25 cellular contexts compared by ENCODE assay signal in genomic region chr15:88661041-88661765, GRCh38. TPM values are rescaled to one million over a fixed set of nuclear protein-coding genes. Genes with fewer than 3 reads are reported as not detected.
DNase-seq lines count a peak whose midpoint lies in the region; ATAC-seq and TF ChIP-seq lines count a peak whose summit lies in the region.
"Had no signal": no experiment of that assay in that cellular context is flagged by ENCODE, and none has a peak within 500 bp of the region (broad histone marks: within the 10 kb centered on the region; RNA-seq: fewer than 3 reads in every experiment).

No MANE protein-coding gene starts in this region.

- TF ChIP-seq POLR2A in tibial nerve (IDR thresholded peaks at IDR 0.05), result no peak

- no peak for DNase-seq in activated T-cell treated with anti-CD3 and anti-CD28 coated beads, Interleukin-2, amount 50 U/mL, for 72 hours
- DNase-seq in activated T-cell treated with anti-CD3 and anti-CD28 coated beads, Interleukin-2, amount 50 U/mL, for 4 hours, result no peak
- DNase-seq in HFFc6, result peak; percentile 38
- DNase-seq in fibroblast of gingiva (ENCODE audit: low read depth), result peak; percentile 77
- no peak for DNase-seq in tibial nerve (ENCODE audit: low spot score in 2 of 2)
- DNase-seq in neural progenitor cell (ENCODE audit: low spot score), result no peak
- DNase-seq in SIG-M5 (lab: John Stamatoyannopoulos, UW), result no peak
- DNase-seq: activated naive CD8-positive, alpha-beta T cell treated with anti-CD3 and anti-CD28 coated beads, Interleukin-2, amount 10 ng/mL, durations not matched to agents 7 days and 5 days; brain microvascular endothelial cell; cortex of kidney; naive B cell; NCI-H1105 treated with DMSO at 0.1 percent for 48 hours; NCI-H510A; RPMI8226; substantia nigra; T-helper 9 cell; uterus had no signal

- no peak for ATAC-seq in activated T-cell treated with anti-CD3 and anti-CD28 coated beads, Interleukin-2, amount 50 U/mL, for 72 hours (replicated peaks in 1 of 2)
- no peak for ATAC-seq in activated T-cell treated with anti-CD3 and anti-CD28 coated beads, Interleukin-2, amount 50 U/mL, for 4 hours
- ATAC-seq: A549, GM23338, SK-N-SH treated with all-trans-retinoic acid at 6 μM for 48 hours had no signal

- H3K9me3 Mint-ChIP-seq in activated T-cell treated with anti-CD3 and anti-CD28 coated beads, Interleukin-2, amount 50 U/mL, for 72 hours, result no peaks in the 10 kb centered on the region
- no peaks in the 10 kb centered on the region for H3K9me3 Mint-ChIP-seq in activated T-cell treated with anti-CD3 and anti-CD28 coated beads, Interleukin-2, amount 50 U/mL, for 4 hours
- H3K9me3 Mint-ChIP-seq in HFFc6 (no peaks in the 10 kb centered on the region), neural progenitor cell (peaks cover 1% of the 10 kb centered on the region)
- H3K9me3 Mint-ChIP-seq: activated naive CD8-positive, alpha-beta T cell treated with anti-CD3 and anti-CD28 coated beads, Interleukin-2, amount 10 ng/mL, durations not matched to agents 7 days and 5 days; GM23338; memory B cell; naive B cell had no signal

- peaks cover 52% of the 10 kb centered on the region for H3K4me1 Mint-ChIP-seq in activated T-cell treated with anti-CD3 and anti-CD28 coated beads, Interleukin-2, amount 50 U/mL, for 72 hours (ENCODE audit: low read depth)
- peaks cover 52% of the 10 kb centered on the region for H3K4me1 Mint-ChIP-seq in activated T-cell treated with anti-CD3 and anti-CD28 coated beads, Interleukin-2, amount 50 U/mL, for 4 hours (ENCODE audit: low read depth)
- peaks cover 53% of the 10 kb centered on the region for H3K4me1 Mint-ChIP-seq in HFFc6 (ENCODE audit: low read depth)
- peaks cover 4% of the 10 kb centered on the region for H3K4me1 Mint-ChIP-seq in neural progenitor cell

- H3K79me2 ChIP-seq in neural progenitor cell (ENCODE audit: low read depth), result no peaks in the 10 kb centered on the region

- TF ChIP-seq EP300 in tibial nerve (IDR thresholded peaks at IDR 0.05), result no peak

- H3K4me3 ChIP-seq in skeletal muscle satellite cell (ENCODE audit: low read length) (no peak overlapping the region), tibial nerve (no peak overlapping the region), neural progenitor cell (no peak overlapping the region)
- H3K4me3 ChIP-seq: A549, GM23338, uterus had no signal

- no peaks in the 10 kb centered on the region for H4K20me1 ChIP-seq in neural progenitor cell (ENCODE audit: low read depth)

- no peak for TF ChIP-seq CTCF in HFFc6 (IDR thresholded peaks at IDR 0.05)
- TF ChIP-seq CTCF in tibial nerve (IDR thresholded peaks at IDR 0.05), result no peak
- TF ChIP-seq CTCF in neural progenitor cell (IDR thresholded peaks at IDR 0.05), result no peak

- no peak overlapping the region for H2AFZ ChIP-seq in neural progenitor cell (replicated peaks)
- H2AFZ ChIP-seq: GM23338 had no signal

- H3K36me3 ChIP-seq in skeletal muscle satellite cell (ENCODE audit: insufficient read depth, low read length) (no peaks in the 10 kb centered on the region), tibial nerve (no peaks in the 10 kb centered on the region), neural progenitor cell (no peaks in the 10 kb centered on the region)
- H3K36me3 ChIP-seq: brain microvascular endothelial cell, uterus had no signal

- H3K4me3 Mint-ChIP-seq in activated T-cell treated with anti-CD3 and anti-CD28 coated beads, Interleukin-2, amount 50 U/mL, for 72 hours, result no peak overlapping the region
- no peak overlapping the region for H3K4me3 Mint-ChIP-seq in activated T-cell treated with anti-CD3 and anti-CD28 coated beads, Interleukin-2, amount 50 U/mL, for 4 hours
- no peak overlapping the region for H3K4me3 Mint-ChIP-seq in HFFc6
- no peak overlapping the region for H3K4me3 Mint-ChIP-seq in neural progenitor cell
- H3K4me3 Mint-ChIP-seq: activated naive CD8-positive, alpha-beta T cell treated with anti-CD3 and anti-CD28 coated beads, Interleukin-2, amount 10 ng/mL, durations not matched to agents 7 days and 5 days; GM23338; memory B cell; naive B cell had no signal

- H3K4me2 ChIP-seq in skeletal muscle satellite cell (ENCODE audit: low read length) (no peak overlapping the region), neural progenitor cell (no peak overlapping the region)
- H3K4me2 ChIP-seq: A549, GM23338 had no signal

- H3K9ac ChIP-seq in skeletal muscle satellite cell (ENCODE audit: low read depth, low read length) (peak overlapping the region; percentile 30), neural progenitor cell (no peak overlapping the region)

- H3K4me1 ChIP-seq in skeletal muscle satellite cell (ENCODE audit: control insufficient read depth, insufficient read depth, low read length), result peaks cover 36% of the 10 kb centered on the region
- peaks cover 0 to 29% (median 3%) of the 10 kb centered on the region in 4 donors for H3K4me1 ChIP-seq in tibial nerve
- H3K4me1 ChIP-seq in neural progenitor cell, result no peaks in the 10 kb centered on the region
- H3K4me1 ChIP-seq: A549, uterus had no signal

- peak overlapping the region; percentile 36 for H3K27ac Mint-ChIP-seq in activated T-cell treated with anti-CD3 and anti-CD28 coated beads, Interleukin-2, amount 50 U/mL, for 72 hours
- H3K27ac Mint-ChIP-seq in HFFc6 (peak overlapping the region; percentile 53), neural progenitor cell (no peak overlapping the region)
- H3K27ac Mint-ChIP-seq: activated naive CD8-positive, alpha-beta T cell treated with anti-CD3 and anti-CD28 coated beads, Interleukin-2, amount 10 ng/mL, durations not matched to agents 7 days and 5 days; GM23338; memory B cell had no signal

- H3K27me3 ChIP-seq in skeletal muscle satellite cell (ENCODE audit: control insufficient read depth, insufficient read depth, low read length), result no peaks in the 10 kb centered on the region
- no peaks in the 10 kb centered on the region for H3K27me3 ChIP-seq in tibial nerve
- H3K27me3 ChIP-seq in neural progenitor cell, result no peaks in the 10 kb centered on the region
- H3K27me3 ChIP-seq: brain microvascular endothelial cell had no signal

- H3K36me3 Mint-ChIP-seq in activated T-cell treated with anti-CD3 and anti-CD28 coated beads, Interleukin-2, amount 50 U/mL, for 72 hours (ENCODE audit: insufficient read depth in 2 of 2), result no peaks in the 10 kb centered on the region
- H3K36me3 Mint-ChIP-seq in activated T-cell treated with anti-CD3 and anti-CD28 coated beads, Interleukin-2, amount 50 U/mL, for 4 hours (ENCODE audit: insufficient read depth), result no peaks in the 10 kb centered on the region
- H3K36me3 Mint-ChIP-seq in HFFc6 (ENCODE audit: low read depth) (no peaks in the 10 kb centered on the region), neural progenitor cell (no peaks in the 10 kb centered on the region)
- H3K36me3 Mint-ChIP-seq: naive B cell had no signal

- no peaks in the 10 kb centered on the region for H3F3A ChIP-seq in neural progenitor cell (ENCODE audit: low read depth)

- H3K27me3 Mint-ChIP-seq in activated T-cell treated with anti-CD3 and anti-CD28 coated beads, Interleukin-2, amount 50 U/mL, for 72 hours (ENCODE audit: low read depth), result no peaks in the 10 kb centered on the region
- H3K27me3 Mint-ChIP-seq in activated T-cell treated with anti-CD3 and anti-CD28 coated beads, Interleukin-2, amount 50 U/mL, for 4 hours (ENCODE audit: low read depth), result no peaks in the 10 kb centered on the region
- H3K27me3 Mint-ChIP-seq in HFFc6 (ENCODE audit: insufficient read depth) (no peaks in the 10 kb centered on the region), neural progenitor cell (ENCODE audit: insufficient read depth, low read depth) (peaks cover 3% of the 10 kb centered on the region)
- H3K27me3 Mint-ChIP-seq: activated naive CD8-positive, alpha-beta T cell treated with anti-CD3 and anti-CD28 coated beads, Interleukin-2, amount 10 ng/mL, durations not matched to agents 7 days and 5 days; memory B cell; naive B cell had no signal

- H3K9me3 ChIP-seq in skeletal muscle satellite cell (replicated peaks; ENCODE audit: low read length), result no peaks in the 10 kb centered on the region
- H3K9me3 ChIP-seq in tibial nerve, result no peaks in the 10 kb centered on the region
- H3K9me3 ChIP-seq in neural progenitor cell (ENCODE audit: low read depth), result no peaks in the 10 kb centered on the region
- H3K9me3 ChIP-seq: A549, uterus had no signal

- H3K27ac ChIP-seq in tibial nerve (no peak overlapping the region), neural progenitor cell (no peak overlapping the region)
- H3K27ac ChIP-seq: A549, brain microvascular endothelial cell, C4-2B, HL-60, uterus had no signal

RNA-seq across cellular contexts. Expression of gene ISG20, which starts 22.4 kb away (rescaled TPM):
- 100 to 1,000 TPM; 102 to 215 TPM for total RNA-seq in activated T-cell treated with anti-CD3 and anti-CD28 coated beads, Interleukin-2, amount 50 U/mL, for 72 hours
- 10 to 100 TPM; 26.8 to 37.8 (median 27.7) TPM for total RNA-seq in activated T-cell treated with anti-CD3 and anti-CD28 coated beads, Interleukin-2, amount 50 U/mL, for 4 hours
- total RNA-seq in HFFc6 (2021; fragmentation: NEBNext Ultra II Directional; extraction: Animal tissue kit (Norgen Biotek cat#: 25700)), result 1 to 10 TPM in 1 of 6 experiments, under 1 TPM in 5; 0.47 to 1.5 (median 0.76) TPM
- 1.7 and 2.0 TPM in 2 replicates for total RNA-seq in skeletal muscle satellite cell (2012; rRNA removed)
- total RNA-seq in tibial nerve (10 to 100 TPM; 18.2 to 34.5 (median 23.8) TPM), neural progenitor cell (ENCODE audit: low replicate concordance) (0.56 and 0.65 TPM in 2 replicates)
- total RNA-seq: frontal cortex had no signal

RNA-seq across cellular contexts. Expression of gene AEN, which starts 40.1 kb away (rescaled TPM):
- 100 to 1,000 TPM in 1 of 2 donors, 10 to 100 TPM in 1; 99.4 to 155 TPM for total RNA-seq in activated T-cell treated with anti-CD3 and anti-CD28 coated beads, Interleukin-2, amount 50 U/mL, for 72 hours
- total RNA-seq in activated T-cell treated with anti-CD3 and anti-CD28 coated beads, Interleukin-2, amount 50 U/mL, for 4 hours, result 100 to 1,000 TPM; 103 to 141 (median 140) TPM
- total RNA-seq in HFFc6 (2021; fragmentation: NEBNext Ultra II Directional; extraction: Animal tissue kit (Norgen Biotek cat#: 25700)), result 10 to 100 TPM; 65.4 to 73.4 (median 67.8) TPM
- 41.5 and 48.4 TPM in 2 replicates for total RNA-seq in skeletal muscle satellite cell (2012; rRNA removed)
- total RNA-seq in tibial nerve (10 to 100 TPM; 10.1 to 17.8 (median 13.1) TPM), neural progenitor cell (ENCODE audit: low replicate concordance) (35.0 and 60.9 TPM in 2 replicates)

Comparison
In these comparisons a context has a peak if more than half of its experiments do, and no peak if none do; other contexts are left out.
1. DNase-seq: peak in HFFc6 (single experiment) and fibroblast of gingiva (single experiment); none in activated T-cell treated with anti-CD3 and anti-CD28 coated beads, Interleukin-2, amount 50 U/mL, for 72 hours (0 of 2), activated T-cell treated with anti-CD3 and anti-CD28 coated beads, Interleukin-2, amount 50 U/mL, for 4 hours (single experiment), tibial nerve (0 of 2), neural progenitor cell (single experiment) and SIG-M5 (single experiment).
2. RNA of gene ISG20, which starts 22.4 kb away (total RNA-seq): 102 to 215 TPM in activated T-cell treated with anti-CD3 and anti-CD28 coated beads, Interleukin-2, amount 50 U/mL, for 72 hours, 18.2 to 34.5 TPM in tibial nerve and 26.8 to 37.8 TPM in activated T-cell treated with anti-CD3 and anti-CD28 coated beads, Interleukin-2, amount 50 U/mL, for 4 hours; 0.47 to 1.5 TPM in HFFc6 and 0.56 to 0.65 TPM in neural progenitor cell; every median in the first group is over 4 times any median in the second.